18 cellular contexts compared by ENCODE assay signal in the genomic region with DNA sequence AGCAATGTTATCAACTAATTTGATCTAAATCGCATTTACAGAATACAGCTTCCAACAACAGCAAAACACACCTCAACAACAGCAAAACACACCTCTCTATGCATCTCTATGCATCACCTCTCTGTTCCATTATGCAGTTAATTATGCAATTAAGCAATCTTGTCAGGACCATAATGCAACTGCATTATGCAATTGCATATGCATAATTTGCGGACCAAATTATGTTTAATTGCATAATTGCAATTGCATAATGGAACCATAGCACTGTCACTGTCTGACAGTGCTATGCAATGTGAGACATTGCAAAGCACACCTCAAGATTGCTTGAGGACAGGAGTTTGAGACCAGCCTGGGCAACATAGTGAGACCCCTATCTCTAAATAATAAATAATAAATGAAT.
DNase-seq lines count a peak whose midpoint lies in the region; ATAC-seq, FAIRE-seq and TF ChIP-seq lines count a peak whose summit lies in the region.
"Had no signal": no experiment of that assay in that cellular context is flagged by ENCODE, and none has a peak within 500 bp of the region (broad histone marks: within the 10 kb centered on the region; RNA-seq: fewer than 3 reads in every experiment).

No MANE protein-coding gene starts in this region.

- no peaks in the 10 kb centered on the region for H3K9me1 ChIP-seq in K562 (ENCODE audit: control insufficient read depth, insufficient read depth, low read length)

- no peak for TF ChIP-seq CTCF in K562 (IDR thresholded peaks at IDR 0.05 in 2 of 3, conservative IDR thresholded peaks at IDR 0.05 in 1 of 3; ENCODE audit: insufficient read depth in 2 of 3, low read depth in 1 of 3, low read length in 3 of 3)

- TF ChIP-seq EP300 in K562 (IDR thresholded peaks at IDR 0.05; ENCODE audit: low read length) = no peak

- intact Hi-C loops in K562 (cut with micrococcal nuclease) = no loop called here

- DNase-seq in NCI-H1105 treated with DMSO at 0.1 percent for 48 hours (lab: John Stamatoyannopoulos, UW) = peak; percentile 35
- no peak for DNase-seq in NCI-H1105 (lab: John Stamatoyannopoulos, UW)
- peak; percentile 19 for DNase-seq in KBM-7
- DNase-seq in NCI-H748 treated with DMSO at 0.1 percent for 48 hours (lab: John Stamatoyannopoulos, UW) = peak; percentile 64
- DNase-seq in K562 (ENCODE audit: extremely low read depth in 1 of 4, low spot score in 3 of 4) = peak in 1 of 4 experiments; percentile 3
- no peak for DNase-seq in middle frontal gyrus (ENCODE audit: extremely low spot score, low spot score)
- DNase-seq in putamen (ENCODE audit: low spot score) = no peak
- DNase-seq: DMS153, EL, KG1, NCI-H1417 treated with DMSO at 0.1 percent for 48 hours, NCI-H2081 treated with DMSO at 0.1 percent for 48 hours, NCI-H446 treated with DMSO at 0.1 percent for 48 hours, PC-3 had no signal

- in situ Hi-C loops in KBM-7 (cut with MboI; ENCODE audit: low pct_unique_long_range_greater_than_20kb, low sequenced_read_pairs) (no loop called here), K562 (cut with MboI) (no loop called here)

- no peak for FAIRE-seq in K562 (lab: Jason Lieb, UNC)

- POLR2A ChIA-PET in K562 (lab: Yijun Ruan, JAX) = no interaction called here

- no peaks in the 10 kb centered on the region for H3K27me3 ChIP-seq in K562 (ENCODE audit: control insufficient read depth in 2 of 2, insufficient read depth in 2 of 2, low read length in 2 of 2)
- H3K27me3 ChIP-seq: BLaER1 treated with 17β-estradiol and CSF1 and Interleukin-3, amounts not matched to agents 10 nM and 100 nM had no signal

- WGBS in K562 (ENCODE audit: insufficient coverage, low coverage, missing lambda C conversion rate) = 0% methylated on average over 2 of the region's 2 CpGs

- H3K79me2 ChIP-seq in K562 (ENCODE audit: control insufficient read depth, insufficient read depth, low read length) = no peaks in the 10 kb centered on the region

- no peak for TF ChIP-seq POLR2A in K562 (conservative IDR thresholded peaks at IDR 0.05)

- no peak overlapping the region for H2AFZ ChIP-seq in K562 (ENCODE audit: low read depth, low read length)

- no peak overlapping the region for H3K4me2 ChIP-seq in K562 (ENCODE audit: insufficient read depth, low read length)
- H3K4me2 ChIP-seq: BLaER1 treated with 17β-estradiol and CSF1 and Interleukin-3, amounts not matched to agents 10 nM and 100 nM had no signal

- no peaks in the 10 kb centered on the region for H3K9me3 ChIP-seq in K562 (replicated peaks; ENCODE audit: control insufficient read depth, insufficient read depth, low read depth, low read length)
- H3K9me3 ChIP-seq: BLaER1 treated with 17β-estradiol and CSF1 and Interleukin-3, amounts not matched to agents 10 nM and 100 nM; HAP-1 had no signal

- CTCF ChIA-PET in K562 (lab: Yijun Ruan, JAX; ENCODE audit: low intra/inter-chr PET ratio) = no interaction called here

- H3K36me3 ChIP-seq in K562 (ENCODE audit: control insufficient read depth, insufficient read depth, low read length) = no peaks in the 10 kb centered on the region
- H3K36me3 ChIP-seq: BLaER1 treated with 17β-estradiol and CSF1 and Interleukin-3, amounts not matched to agents 10 nM and 100 nM; HAP-1 had no signal

- peaks cover 0 to 6% of the 10 kb centered on the region in 2 experiments; a peak in 2 of 5 replicates for H3K4me1 ChIP-seq in K562 (replicated peaks in 1 of 2; ENCODE audit: control insufficient read depth in 2 of 2, insufficient read depth in 2 of 2, low read length in 2 of 2)

- H3K9ac ChIP-seq in K562 (ENCODE audit: insufficient read depth in 1 of 2, low read depth in 2 of 2, low read length in 2 of 2) = no peak overlapping the region
- H3K9ac ChIP-seq: BLaER1 treated with 17β-estradiol and CSF1 and Interleukin-3, amounts not matched to agents 10 nM and 100 nM had no signal

- H3K27ac ChIP-seq in K562 (ENCODE audit: extremely low read depth, low read depth, low read length) = no peak overlapping the region
- H3K27ac ChIP-seq: 22Rv1; BLaER1 treated with 17β-estradiol and CSF1 and Interleukin-3, amounts not matched to agents 10 nM and 100 nM had no signal

- H4K20me1 ChIP-seq in K562 (replicated peaks; ENCODE audit: control insufficient read depth, insufficient read depth, low read length) = no peaks in the 10 kb centered on the region
- H4K20me1 ChIP-seq: BLaER1 treated with 17β-estradiol and CSF1 and Interleukin-3, amounts not matched to agents 10 nM and 100 nM had no signal

- H3K4me3 ChIP-seq in K562 = no peak overlapping the region
- H3K4me3 ChIP-seq: BLaER1 treated with 17β-estradiol and CSF1 and Interleukin-3, amounts not matched to agents 10 nM and 100 nM; HAP-1 had no signal

- ATAC-seq in K562 (no peak), GM21390 (IDR thresholded peaks at IDR 0.05; ENCODE audit: unreplicated experiment) (no peak)
- ATAC-seq: PC-3 had no signal

- no peak for TF ChIP-seq RAD21 in K562 (CRISPR knock-in tag; conservative IDR thresholded peaks at IDR 0.05 in 1 of 2, IDR thresholded peaks at IDR 0.05 in 1 of 2)

- BruUV-seq in K562 (replicated peaks; lab: Mats Ljungman, UMichigan) = no TSS peak

TF ChIP-seq in K562, 482 proteins besides CTCF, POLR2A, EP300 and RAD21:
- no peak for TF ChIP-seq ZNF408 (CRISPR knock-in tag; IDR thresholded peaks at IDR 0.05; ENCODE audit: low read depth)
- TF ChIP-seq ZNF780A (CRISPR knock-in tag; IDR thresholded peaks at IDR 0.05) = no peak
- TF ChIP-seq CEBPB (tag; IDR thresholded peaks at IDR 0.05) = peak; percentile 76
- no peak for TF ChIP-seq BRCA1 (IDR thresholded peaks at IDR 0.05)
- no peak for TF ChIP-seq BRCA1 (CRISPR knock-in tag; IDR thresholded peaks at IDR 0.05)
- TF ChIP-seq CEBPG (CRISPR knock-in tag; IDR thresholded peaks at IDR 0.05) = no peak
- peak; percentile 32 to 47; a peak in 2 of 4 replicates for TF ChIP-seq CEBPG (tag; conservative IDR thresholded peaks at IDR 0.05 in 1 of 2, IDR thresholded peaks at IDR 0.05 in 1 of 2)
- TF ChIP-seq, protein P1, sequence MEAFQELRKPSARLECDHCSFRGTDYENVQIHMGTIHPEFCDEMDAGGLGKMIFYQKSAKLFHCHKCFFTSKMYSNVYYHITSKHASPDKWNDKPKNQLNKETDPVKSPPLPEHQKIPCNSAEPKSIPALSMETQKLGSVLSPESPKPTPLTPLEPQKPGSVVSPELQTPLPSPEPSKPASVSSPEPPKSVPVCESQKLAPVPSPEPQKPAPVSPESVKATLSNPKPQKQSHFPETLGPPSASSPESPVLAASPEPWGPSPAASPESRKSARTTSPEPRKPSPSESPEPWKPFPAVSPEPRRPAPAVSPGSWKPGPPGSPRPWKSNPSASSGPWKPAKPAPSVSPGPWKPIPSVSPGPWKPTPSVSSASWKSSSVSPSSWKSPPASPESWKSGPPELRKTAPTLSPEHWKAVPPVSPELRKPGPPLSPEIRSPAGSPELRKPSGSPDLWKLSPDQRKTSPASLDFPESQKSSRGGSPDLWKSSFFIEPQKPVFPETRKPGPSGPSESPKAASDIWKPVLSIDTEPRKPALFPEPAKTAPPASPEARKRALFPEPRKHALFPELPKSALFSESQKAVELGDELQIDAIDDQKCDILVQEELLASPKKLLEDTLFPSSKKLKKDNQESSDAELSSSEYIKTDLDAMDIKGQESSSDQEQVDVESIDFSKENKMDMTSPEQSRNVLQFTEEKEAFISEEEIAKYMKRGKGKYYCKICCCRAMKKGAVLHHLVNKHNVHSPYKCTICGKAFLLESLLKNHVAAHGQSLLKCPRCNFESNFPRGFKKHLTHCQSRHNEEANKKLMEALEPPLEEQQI (IDR thresholded peaks at IDR 0.05) = no peak
- no peak for TF ChIP-seq ZNF717 (CRISPR knock-in tag; IDR thresholded peaks at IDR 0.05)
- no peak for TF ChIP-seq RAD51 (IDR thresholded peaks at IDR 0.05; ENCODE audit: borderline replicate concordance, low read depth)
TF ChIP-seq in K562: peak in this region for 2.

Comparison
In these comparisons a context has a peak if more than half of its experiments do, and no peak if none do; other contexts are left out.
1. DNase-seq: peak in NCI-H1105 treated with DMSO at 0.1 percent for 48 hours (single experiment), KBM-7 (single experiment) and NCI-H748 treated with DMSO at 0.1 percent for 48 hours (single experiment); none in NCI-H1105 (single experiment), middle frontal gyrus (single experiment) and putamen (single experiment).